1 cellular context compared by ENCODE assay signal in the genomic region with DNA sequence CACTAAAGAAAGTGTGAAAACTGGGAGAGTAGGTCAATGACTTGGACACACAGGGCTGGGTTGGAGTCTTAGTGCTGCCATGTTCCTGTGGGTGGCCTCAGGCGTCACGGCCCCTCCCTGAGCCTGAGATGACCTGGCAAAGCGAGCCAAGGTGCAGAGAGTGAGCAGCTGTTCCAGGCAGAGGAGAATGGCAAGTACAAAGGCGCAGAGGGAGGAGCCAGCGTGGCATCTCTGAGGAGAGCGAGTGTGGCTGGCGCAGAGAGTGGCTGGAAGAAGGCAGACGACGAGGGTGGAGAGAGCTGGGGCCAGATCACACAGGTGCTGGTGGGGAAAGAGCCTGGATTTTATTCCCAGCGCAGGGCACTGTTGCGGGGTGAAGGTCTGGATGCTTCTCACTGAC.
TF ChIP-seq lines count a peak whose summit lies in the region.

No MANE protein-coding gene starts in this region.

TF ChIP-seq in HCT116, 20 proteins besides CTCF, POLR2A, EP300 and RAD21 (continued from another document):
- TF ChIP-seq, protein P1, sequence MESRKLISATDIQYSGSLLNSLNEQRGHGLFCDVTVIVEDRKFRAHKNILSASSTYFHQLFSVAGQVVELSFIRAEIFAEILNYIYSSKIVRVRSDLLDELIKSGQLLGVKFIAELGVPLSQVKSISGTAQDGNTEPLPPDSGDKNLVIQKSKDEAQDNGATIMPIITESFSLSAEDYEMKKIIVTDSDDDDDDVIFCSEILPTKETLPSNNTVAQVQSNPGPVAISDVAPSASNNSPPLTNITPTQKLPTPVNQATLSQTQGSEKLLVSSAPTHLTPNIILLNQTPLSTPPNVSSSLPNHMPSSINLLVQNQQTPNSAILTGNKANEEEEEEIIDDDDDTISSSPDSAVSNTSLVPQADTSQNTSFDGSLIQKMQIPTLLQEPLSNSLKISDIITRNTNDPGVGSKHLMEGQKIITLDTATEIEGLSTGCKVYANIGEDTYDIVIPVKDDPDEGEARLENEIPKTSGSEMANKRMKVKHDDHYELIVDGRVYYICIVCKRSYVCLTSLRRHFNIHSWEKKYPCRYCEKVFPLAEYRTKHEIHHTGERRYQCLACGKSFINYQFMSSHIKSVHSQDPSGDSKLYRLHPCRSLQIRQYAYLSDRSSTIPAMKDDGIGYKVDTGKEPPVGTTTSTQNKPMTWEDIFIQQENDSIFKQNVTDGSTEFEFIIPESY (IDR thresholded peaks at IDR 0.05; ENCODE audit: extremely low read depth, insufficient replicate concordance, low read length): no peak
- TF ChIP-seq EGR1 (IDR thresholded peaks at IDR 0.05; ENCODE audit: low read depth) (no peak), TCF7L2 (IDR thresholded peaks at IDR 0.05; ENCODE audit: borderline replicate concordance, extremely low read depth, insufficient read depth, insufficient read length) (no peak)
- TF ChIP-seq, protein P2, sequence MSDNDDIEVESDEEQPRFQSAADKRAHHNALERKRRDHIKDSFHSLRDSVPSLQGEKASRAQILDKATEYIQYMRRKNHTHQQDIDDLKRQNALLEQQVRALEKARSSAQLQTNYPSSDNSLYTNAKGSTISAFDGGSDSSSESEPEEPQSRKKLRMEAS (IDR thresholded peaks at IDR 0.05): no peak
